In genomic region chr3:184543848-184544512, GRCh38 we compare ENCODE assay signal across 9 cellular contexts. TPM values are rescaled to one million over a fixed set of nuclear protein-coding genes. Genes with fewer than 3 reads are reported as not detected.
DNase-seq lines count a peak whose midpoint lies in the region; ATAC-seq and TF ChIP-seq lines count a peak whose summit lies in the region.
"Had no signal": no experiment of that assay in that cellular context is flagged by ENCODE, and none has a peak within 500 bp of the region (broad histone marks: within the 10 kb centered on the region; RNA-seq: fewer than 3 reads in every experiment).

No MANE protein-coding gene starts in this region.

- no peaks in the 10 kb centered on the region for H3K4me1 ChIP-seq in colonic mucosa

- DNase-seq in EL (peak; percentile 85), NCI-H524 treated with DMSO at 0.1 percent for 48 hours (lab: John Stamatoyannopoulos, UW) (peak; percentile 58), colonic mucosa (peak; percentile 88), lower leg skin (ENCODE audit: low spot score in 2 of 2) (peak; percentile 85 to 94)
- DNase-seq in activated CD4-positive, alpha-beta T cell treated with anti-CD3 and anti-CD28 coated beads for 48 hours: peak; percentile 84
- DNase-seq in stimulated activated CD8-positive, alpha-beta memory T cell treated with anti-CD3 and anti-CD28 coated beads, Interleukin-12 subunit alpha, Interleukin-12 subunit beta, amount 100 ng/mL, for 1 hour (ENCODE audit: low read depth): peak; percentile 48

- no peak overlapping the region for H3K9ac ChIP-seq in colonic mucosa (ENCODE audit: low read depth in 2 of 2, low read length in 2 of 2)

- no peak for TF ChIP-seq POLR2A in lower leg skin (IDR thresholded peaks at IDR 0.05)

- no peaks in the 10 kb centered on the region for H3K36me3 ChIP-seq in colonic mucosa

- H3K9me3 ChIP-seq in colonic mucosa: no peaks in the 10 kb centered on the region

- TF ChIP-seq CTCF in colonic mucosa (IDR thresholded peaks at IDR 0.05) (peak; percentile 89), lower leg skin (IDR thresholded peaks at IDR 0.05) (peak in 1 of 3 donors; percentile 78)

- WGBS in lower leg skin, 2 donors: 8 to 9% methylated on average over 12 to 18 of the region's 18 CpGs

- no peak overlapping the region for H3K27ac ChIP-seq in colonic mucosa
- H3K27ac ChIP-seq: epithelial cell of prostate had no signal

- no peaks in the 10 kb centered on the region for H3K27me3 ChIP-seq in colonic mucosa

- intact Hi-C loops in colonic mucosa (cut with DNase I): loop anchor here (2.0 to 10.0 kb wide), 2 partner anchors 129 to 171 kb away; no protein-coding TSS in a partner anchor
- intact Hi-C loops in lower leg skin (cut with DNase I; ENCODE audit: low total_unique reads): loop anchor here (2.0 to 5.0 kb wide), 3 partner anchors 72 to 175 kb away; no protein-coding TSS in a partner anchor

- H3K4me3 ChIP-seq in colonic mucosa: no peak overlapping the region
- no peak overlapping the region for H3K4me3 ChIP-seq in lower leg skin (ENCODE audit: low read depth, poor library complexity, severe bottlenecking)

- ATAC-seq in HG03432 (IDR thresholded peaks at IDR 0.05; ENCODE audit: unreplicated experiment): peak; percentile 59
- ATAC-seq in HG03460 (IDR thresholded peaks at IDR 0.05; ENCODE audit: unreplicated experiment): no peak

RNA-seq across cellular contexts. Expression of gene EPHB3, which starts 17.6 kb away (rescaled TPM):
- 10 to 100 TPM; 40.1 to 64.2 TPM for total RNA-seq in colonic mucosa
- total RNA-seq in lower leg skin: 100 to 1,000 TPM in 3 of 4 donors, 10 to 100 TPM in 1; 99.4 to 120 (median 109) TPM
